8 cellular contexts compared by ENCODE assay signal in genomic region chr19:982567-983170, GRCh38. TPM values are rescaled to one million over a fixed set of nuclear protein-coding genes. Genes with fewer than 3 reads are reported as not detected.
DNase-seq lines count a peak whose midpoint lies in the region; ATAC-seq lines count a peak whose summit lies in the region.

No MANE protein-coding gene starts in this region.

- H3K9me3 ChIP-seq in HAP-1 = no peaks in the 10 kb centered on the region

- H3K27me3 ChIP-seq in HAP-1 (ENCODE audit: low read depth) = no peaks in the 10 kb centered on the region

- ATAC-seq in HG03378 (IDR thresholded peaks at IDR 0.05; ENCODE audit: unreplicated experiment) = no peak

- H3K4me3 ChIP-seq in HAP-1 = peak overlapping the region; percentile 17

- H3K9me3 Mint-ChIP-seq in activated CD4-positive, alpha-beta T cell treated with anti-CD3 and anti-CD28 coated beads, Interleukin-2, amount 10 ng/mL, durations not matched to agents 7 days and 5 days = no peaks in the 10 kb centered on the region
- no peaks in the 10 kb centered on the region for H3K9me3 Mint-ChIP-seq in dendritic cell treated with granulocyte-macrophage colony-stimulating factor and Interleukin-4, amounts not matched to agents 40 ng/mL and 50 ng/mL, for 4 days

- no peaks in the 10 kb centered on the region for H3K36me3 Mint-ChIP-seq in activated CD4-positive, alpha-beta T cell treated with anti-CD3 and anti-CD28 coated beads, Interleukin-2, amount 10 ng/mL, durations not matched to agents 7 days and 5 days (ENCODE audit: low read depth)
- H3K36me3 Mint-ChIP-seq in dendritic cell treated with granulocyte-macrophage colony-stimulating factor and Interleukin-4, amounts not matched to agents 40 ng/mL and 50 ng/mL, for 4 days (ENCODE audit: low read depth) = peaks cover 29% of the 10 kb centered on the region

- CTCF ChIA-PET in activated CD4-positive, alpha-beta T cell treated with anti-CD3 and anti-CD28 coated beads, Interleukin-2, amount 10 ng/mL, durations not matched to agents 7 days and 5 days (lab: Charles Lee) = interaction anchor here (0.7 to 2.6 kb wide), 9 partner anchors 9 to 284 kb away, joined by 3 to 34 read pairs (median 3); no protein-coding TSS in a partner anchor

- DNase-seq in DMS 273 (lab: John Stamatoyannopoulos, UW; ENCODE audit: unreplicated experiment) = peak; percentile 88
- DNase-seq in HAP-1 (ENCODE audit: low spot score in 2 of 2) = peak; percentile 72 to 87
- DNase-seq in NCI-H1694 (lab: John Stamatoyannopoulos, UW) = peak; percentile 26
- DNase-seq in activated CD4-positive, alpha-beta T cell treated with anti-CD3 and anti-CD28 coated beads, Interleukin-2, amount 10 ng/mL, durations not matched to agents 7 days and 5 days = peak; percentile 65
- peak; percentile 52 to 68 for DNase-seq in lung microvascular endothelial cell (ENCODE audit: low read depth in 2 of 2)
- peak; percentile 48 to 69 (median 52) for DNase-seq in stimulated activated CD4-positive, alpha-beta T cell treated with anti-CD3 and anti-CD28 coated beads, TNF-alpha, amount 100 ng/mL, for 48 hours (ENCODE audit: low read depth in 3 of 3)

- intact Hi-C loops in dendritic cell treated with granulocyte-macrophage colony-stimulating factor and Interleukin-4, amounts not matched to agents 40 ng/mL and 50 ng/mL, for 4 days (cut with micrococcal nuclease) = loop anchor here (1.0 to 5.0 kb wide), 2 partner anchors 61 to 120 kb away; no protein-coding TSS in a partner anchor

- POLR2A ChIA-PET in activated CD4-positive, alpha-beta T cell treated with anti-CD3 and anti-CD28 coated beads, Interleukin-2, amount 10 ng/mL, durations not matched to agents 7 days and 5 days (lab: Charles Lee) = no interaction called here

- no peak overlapping the region for H3K4me3 Mint-ChIP-seq in activated CD4-positive, alpha-beta T cell treated with anti-CD3 and anti-CD28 coated beads, Interleukin-2, amount 10 ng/mL, durations not matched to agents 7 days and 5 days
- peak overlapping the region; percentile 58 for H3K4me3 Mint-ChIP-seq in dendritic cell treated with granulocyte-macrophage colony-stimulating factor and Interleukin-4, amounts not matched to agents 40 ng/mL and 50 ng/mL, for 4 days

- H3K27me3 Mint-ChIP-seq in activated CD4-positive, alpha-beta T cell treated with anti-CD3 and anti-CD28 coated beads, Interleukin-2, amount 10 ng/mL, durations not matched to agents 7 days and 5 days = no peaks in the 10 kb centered on the region
- H3K27me3 Mint-ChIP-seq in dendritic cell treated with granulocyte-macrophage colony-stimulating factor and Interleukin-4, amounts not matched to agents 40 ng/mL and 50 ng/mL, for 4 days = no peaks in the 10 kb centered on the region

- H3K36me3 ChIP-seq in HAP-1 (replicated peaks) = peaks cover 26% of the 10 kb centered on the region

- in situ Hi-C loops in HAP-1 (cut with MboI; ENCODE audit: low sequenced_read_pairs) = loop anchor here (10.0 kb wide), 1 partner anchor 208 kb away; no protein-coding TSS in a partner anchor

- H3K4me1 ChIP-seq in HAP-1 = peaks cover 9% of the 10 kb centered on the region

- H3K4me1 Mint-ChIP-seq in activated CD4-positive, alpha-beta T cell treated with anti-CD3 and anti-CD28 coated beads, Interleukin-2, amount 10 ng/mL, durations not matched to agents 7 days and 5 days = peaks cover 27% of the 10 kb centered on the region
- H3K4me1 Mint-ChIP-seq in dendritic cell treated with granulocyte-macrophage colony-stimulating factor and Interleukin-4, amounts not matched to agents 40 ng/mL and 50 ng/mL, for 4 days (ENCODE audit: low read depth) = peaks cover 40% of the 10 kb centered on the region

- H3K27ac Mint-ChIP-seq in activated CD4-positive, alpha-beta T cell treated with anti-CD3 and anti-CD28 coated beads, Interleukin-2, amount 10 ng/mL, durations not matched to agents 7 days and 5 days = no peak overlapping the region
- H3K27ac Mint-ChIP-seq in dendritic cell treated with granulocyte-macrophage colony-stimulating factor and Interleukin-4, amounts not matched to agents 40 ng/mL and 50 ng/mL, for 4 days = no peak overlapping the region

RNA-seq across cellular contexts. Expression of gene WDR18, which starts 1.5 kb away (rescaled TPM):
- total RNA-seq in activated CD4-positive, alpha-beta T cell treated with anti-CD3 and anti-CD28 coated beads, Interleukin-2, amount 10 ng/mL, durations not matched to agents 7 days and 5 days = 10 to 100 TPM; 39.2 to 49.2 TPM
- total RNA-seq in lung microvascular endothelial cell = 74.4 and 88.5 TPM in 2 replicates

RNA-seq across cellular contexts. Expression of gene GRIN3B, which starts 17.6 kb away (rescaled TPM):
- total RNA-seq in activated CD4-positive, alpha-beta T cell treated with anti-CD3 and anti-CD28 coated beads, Interleukin-2, amount 10 ng/mL, durations not matched to agents 7 days and 5 days = not detected
- total RNA-seq in lung microvascular endothelial cell = under 0.01 and 0.44 TPM in 2 replicates

RNA-seq across cellular contexts. Expression of gene TMEM259, which starts 38.3 kb away (rescaled TPM):
- 100 to 1,000 TPM; 183 to 195 TPM for total RNA-seq in activated CD4-positive, alpha-beta T cell treated with anti-CD3 and anti-CD28 coated beads, Interleukin-2, amount 10 ng/mL, durations not matched to agents 7 days and 5 days
- 29.4 and 43.8 TPM in 2 replicates for total RNA-seq in lung microvascular endothelial cell

RNA-seq across cellular contexts. Expression of gene RNU6-2, which starts 38.7 kb away (rescaled TPM):
- total RNA-seq in activated CD4-positive, alpha-beta T cell treated with anti-CD3 and anti-CD28 coated beads, Interleukin-2, amount 10 ng/mL, durations not matched to agents 7 days and 5 days = not detected
- not detected in 2 replicates for total RNA-seq in lung microvascular endothelial cell

RNA-seq across cellular contexts. Expression of gene CNN2, which starts 43.7 kb away (rescaled TPM):
- total RNA-seq in activated CD4-positive, alpha-beta T cell treated with anti-CD3 and anti-CD28 coated beads, Interleukin-2, amount 10 ng/mL, durations not matched to agents 7 days and 5 days = 100 to 1,000 TPM; 558 to 580 TPM
- total RNA-seq in lung microvascular endothelial cell = 59.1 and 83.9 TPM in 2 replicates

Comparison
In these comparisons a context has a peak if more than half of its experiments do, and no peak if none do; other contexts are left out.
1. DNase-seq: peak in every context shown above with its lines; median percentile 88 in DMS 273; 80 in HAP-1; 65 in activated CD4-positive, alpha-beta T cell treated with anti-CD3 and anti-CD28 coated beads, Interleukin-2, amount 10 ng/mL, durations not matched to agents 7 days and 5 days; 60 in lung microvascular endothelial cell; 52 in stimulated activated CD4-positive, alpha-beta T cell treated with anti-CD3 and anti-CD28 coated beads, TNF-alpha, amount 100 ng/mL, for 48 hours; 26 in NCI-H1694.